11 cellular contexts compared by ENCODE assay signal in the genomic region with DNA sequence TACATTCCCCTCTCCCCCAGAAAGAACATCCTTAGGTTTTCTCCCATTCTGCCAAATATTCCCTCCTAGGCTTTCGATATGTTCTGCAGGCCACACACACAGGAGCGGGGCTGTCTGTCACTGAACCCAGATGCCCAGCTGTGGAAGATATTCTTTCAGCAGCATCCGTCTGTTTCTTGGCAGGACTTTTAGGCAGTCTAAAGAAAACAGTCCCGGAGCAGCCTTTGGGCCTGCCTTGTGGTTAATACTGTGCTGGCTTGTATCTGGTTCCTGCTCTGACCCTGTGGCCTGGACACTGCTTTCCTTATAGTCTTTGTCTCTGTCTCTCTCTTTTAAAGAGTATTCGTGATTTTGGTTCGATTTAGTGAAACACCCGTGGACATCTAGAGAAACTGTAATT.
DNase-seq lines count a peak whose midpoint lies in the region; ATAC-seq and TF ChIP-seq lines count a peak whose summit lies in the region.
"Had no signal": no experiment of that assay in that cellular context is flagged by ENCODE, and none has a peak within 500 bp of the region (broad histone marks: within the 10 kb centered on the region; RNA-seq: fewer than 3 reads in every experiment).

No MANE protein-coding gene starts in this region.

- H4K20me1 ChIP-seq in osteoblast (ENCODE audit: insufficient read depth, low read length) (no peaks in the 10 kb centered on the region), OCI-LY7 (ENCODE audit: insufficient read depth, low read length) (no peaks in the 10 kb centered on the region)

- no TSS peak for BruUV-seq in OCI-LY7 (replicated peaks; lab: Mats Ljungman, UMichigan)

- H3K9me3 ChIP-seq in heart left ventricle = no peaks in the 10 kb centered on the region
- no peaks in the 10 kb centered on the region for H3K9me3 ChIP-seq in left ventricle myocardium inferior (replicated peaks)
- H3K9me3 ChIP-seq in osteoblast (ENCODE audit: low read depth, low read length) = no peaks in the 10 kb centered on the region
- no peaks in the 10 kb centered on the region for H3K9me3 ChIP-seq in OCI-LY7 (ENCODE audit: low read length)
- H3K9me3 ChIP-seq in testis = no peaks in the 10 kb centered on the region

- peaks cover 53% of the 10 kb centered on the region for H3K79me2 ChIP-seq in osteoblast (ENCODE audit: insufficient read depth, low read length)
- no peaks in the 10 kb centered on the region for H3K79me2 ChIP-seq in OCI-LY7 (ENCODE audit: insufficient read depth, low read depth, low read length)

- peak overlapping the region; percentile 37 for H2AFZ ChIP-seq in osteoblast (ENCODE audit: low read length)
- H2AFZ ChIP-seq in OCI-LY7 (ENCODE audit: low read length) = no peak overlapping the region
- H2AFZ ChIP-seq: PC-9 had no signal

- peaks cover 0 to 14% (median 0%) of the 10 kb centered on the region in 12 donors for H3K4me1 ChIP-seq in heart left ventricle
- H3K4me1 ChIP-seq in left ventricle myocardium inferior = no peaks in the 10 kb centered on the region
- H3K4me1 ChIP-seq in osteoblast (ENCODE audit: insufficient read depth, low read length) = peaks cover 30% of the 10 kb centered on the region
- H3K4me1 ChIP-seq in urinary bladder (ENCODE audit: insufficient read depth) = no peaks in the 10 kb centered on the region
- no peaks in the 10 kb centered on the region for H3K4me1 ChIP-seq in OCI-LY7 (ENCODE audit: insufficient read depth, low read length, poor library complexity, severe bottlenecking)
- H3K4me1 ChIP-seq in testis = no peaks in the 10 kb centered on the region

- H3K4me3 ChIP-seq in heart left ventricle = no peak overlapping the region
- H3K4me3 ChIP-seq in left ventricle myocardium inferior = no peak overlapping the region
- peak overlapping the region; percentile 8 for H3K4me3 ChIP-seq in osteoblast (ENCODE audit: insufficient read depth, low read length)
- no peak overlapping the region for H3K4me3 ChIP-seq in urinary bladder (ENCODE audit: low read depth, low read length)
- no peak overlapping the region for H3K4me3 ChIP-seq in OCI-LY7 (ENCODE audit: low read depth, low read length, poor library complexity, severe bottlenecking)
- H3K4me3 ChIP-seq in testis = no peak overlapping the region
- H3K4me3 ChIP-seq: PC-9 had no signal

- TF ChIP-seq POLR2A in heart left ventricle (IDR thresholded peaks at IDR 0.05) (no peak), testis (IDR thresholded peaks at IDR 0.05) (no peak)

- peak in 3 of 4 donors; percentile 76 to 82 (median 77) for ATAC-seq in heart left ventricle

- POLR2A ChIA-PET in OCI-LY7 (lab: Charles Lee) = no interaction called here

- peak overlapping the region; percentile 59 for H3K4me2 ChIP-seq in osteoblast (ENCODE audit: insufficient read depth, low read length)
- no peak overlapping the region for H3K4me2 ChIP-seq in OCI-LY7 (ENCODE audit: low read length)
- H3K4me2 ChIP-seq: PC-9 had no signal

- peak overlapping the region in 4 of 12 donors; percentile 0 to 34 (median 17) for H3K27ac ChIP-seq in heart left ventricle
- H3K27ac ChIP-seq in left ventricle myocardium inferior (replicated peaks) = no peak overlapping the region
- peak overlapping the region; percentile 49 for H3K27ac ChIP-seq in osteoblast (ENCODE audit: low read depth, low read length)
- peak overlapping the region; percentile 41 for H3K27ac ChIP-seq in urinary bladder (ENCODE audit: low read depth)
- no peak overlapping the region for H3K27ac ChIP-seq in OCI-LY7 (ENCODE audit: low read depth, low read length, poor library complexity, severe bottlenecking)
- no peak overlapping the region for H3K27ac ChIP-seq in testis
- H3K27ac ChIP-seq: PC-9, WERI-Rb-1 had no signal

- WGBS in heart left ventricle, 4 donors = 59 to 70% (median 68%) methylated on average over 7 of the region's 7 CpGs
- 43% methylated on average over 7 of the region's 7 CpGs for WGBS in urinary bladder
- WGBS in testis, 2 donors = 53 to 57% methylated on average over 7 of the region's 7 CpGs

- DNase-seq in heart left ventricle (peak in 4 of 5 donors; percentile 17 to 30 (median 24)), left ventricle myocardium inferior (no peak), fibroblast of the conjunctiva (ENCODE audit: low read depth) (peak; percentile 38), osteoblast (ENCODE audit: insufficient read length, low spot score, missing footprints) (peak; percentile 88), activated gamma-delta T cell (lab: John Stamatoyannopoulos, UW) (no peak), OCI-LY7 (ENCODE audit: low spot score) (no peak), testis (no peak)
- DNase-seq: PC-9; stimulated activated naive CD4-positive, alpha-beta T cell; WERI-Rb-1 had no signal

- intact Hi-C loops in heart left ventricle (cut with DNase I) = no loop called here
- intact Hi-C loops in left ventricle myocardium inferior (cut with micrococcal nuclease) = no loop called here
- intact Hi-C loops in OCI-LY7 (cut with micrococcal nuclease; ENCODE audit: unreplicated experiment) = no loop called here
- intact Hi-C loops in testis (cut with DNase I; ENCODE audit: low total_unique reads) = no loop called here

- no peaks in the 10 kb centered on the region for H3K9me2 ChIP-seq in OCI-LY7 (ENCODE audit: insufficient read depth, low read length)

- H3K27me3 ChIP-seq in heart left ventricle (no peaks in the 10 kb centered on the region), left ventricle myocardium inferior (ENCODE audit: low read depth) (no peaks in the 10 kb centered on the region), osteoblast (ENCODE audit: insufficient read depth, low read length) (no peaks in the 10 kb centered on the region), testis (no peaks in the 10 kb centered on the region)

- CTCF ChIA-PET in OCI-LY7 (lab: Charles Lee; ENCODE audit: unreplicated experiment) = no interaction called here

- no peaks in the 10 kb centered on the region for H3K36me3 ChIP-seq in heart left ventricle
- H3K36me3 ChIP-seq in left ventricle myocardium inferior = no peaks in the 10 kb centered on the region
- H3K36me3 ChIP-seq in osteoblast (ENCODE audit: insufficient read depth, low read length) = peaks cover 21% of the 10 kb centered on the region
- no peaks in the 10 kb centered on the region for H3K36me3 ChIP-seq in urinary bladder (ENCODE audit: insufficient read depth)
- H3K36me3 ChIP-seq in OCI-LY7 (ENCODE audit: insufficient read depth, low read length) = no peaks in the 10 kb centered on the region
- no peaks in the 10 kb centered on the region for H3K36me3 ChIP-seq in testis (ENCODE audit: low read depth, missing control alignments)
- H3K36me3 ChIP-seq: WERI-Rb-1 had no signal

- TF ChIP-seq CTCF in heart left ventricle (IDR thresholded peaks at IDR 0.05) = no peak
- TF ChIP-seq CTCF in left ventricle myocardium inferior (IDR thresholded peaks at IDR 0.05; ENCODE audit: borderline replicate concordance) = no peak
- TF ChIP-seq CTCF in osteoblast (IDR thresholded peaks at IDR 0.05; ENCODE audit: extremely low read depth, low read depth, low read length) = no peak
- TF ChIP-seq CTCF in OCI-LY7 (conservative IDR thresholded peaks at IDR 0.05; ENCODE audit: low read length) = no peak
- no peak for TF ChIP-seq CTCF in testis (IDR thresholded peaks at IDR 0.05)

Comparison
In these comparisons a context has a peak if more than half of its experiments do, and no peak if none do; other contexts are left out.
1. DNase-seq: peak in heart left ventricle (4 of 5), fibroblast of the conjunctiva (single experiment) and osteoblast (single experiment); none in left ventricle myocardium inferior (single experiment), activated gamma-delta T cell (single experiment), OCI-LY7 (single experiment) and testis (single experiment).
2. H3K27ac ChIP-seq: peak in osteoblast (single experiment) and urinary bladder (single experiment); none in left ventricle myocardium inferior (single experiment), OCI-LY7 (single experiment) and testis (0 of 2).